ENCODE assay signal across 11 cellular contexts in genomic region chr10:95474228-95475002, GRCh38.
DNase-seq lines count a peak whose midpoint lies in the region; ATAC-seq and TF ChIP-seq lines count a peak whose summit lies in the region.
"Had no signal": no experiment of that assay in that cellular context is flagged by ENCODE, and none has a peak within 500 bp of the region (broad histone marks: within the 10 kb centered on the region; RNA-seq: fewer than 3 reads in every experiment).

No MANE protein-coding gene starts in this region.

- H3K27ac ChIP-seq in breast epithelium (peak overlapping the region; percentile 91), iPS-20b (ENCODE audit: low read length) (no peak overlapping the region), subcutaneous abdominal adipose tissue (ENCODE audit: low read depth, low read length) (peak overlapping the region; percentile 44), trophoblast cell (ENCODE audit: low read depth, low read length) (no peak overlapping the region)

- no peak overlapping the region for H2BK12ac ChIP-seq in trophoblast cell (ENCODE audit: low read length)

- DNase-seq in M059J (ENCODE audit: low read depth) (peak; percentile 25), breast epithelium (ENCODE audit: low spot score in 2 of 2) (peak in 1 of 2 donors; percentile 48), globus pallidus (ENCODE audit: low spot score) (no peak), NCI-H446 (lab: John Stamatoyannopoulos, UW) (no peak), trophoblast cell (no peak)
- DNase-seq in activated naive CD8-positive, alpha-beta T cell treated with anti-CD3 and anti-CD28 coated beads, Interleukin-2, amount 50 U/mL, for 24 hours, result no peak
- DNase-seq: T-helper 17 cell had no signal

- H4K8ac ChIP-seq in trophoblast cell (ENCODE audit: low read depth, low read length), result no peak overlapping the region

- H3K36me3 ChIP-seq in breast epithelium (no peaks in the 10 kb centered on the region), iPS-20b (ENCODE audit: insufficient read depth, low read depth, low read length) (no peaks in the 10 kb centered on the region), subcutaneous abdominal adipose tissue (ENCODE audit: control insufficient read depth in 5 of 5, insufficient read depth in 5 of 5, low read length in 5 of 5) (no peaks in the 10 kb centered on the region), trophoblast cell (ENCODE audit: control insufficient read depth in 1 of 2, insufficient read depth in 2 of 2, low read length in 2 of 2) (no peaks in the 10 kb centered on the region)

- no peak overlapping the region for H3K4ac ChIP-seq in trophoblast cell (ENCODE audit: low read depth, low read length)

- no peak overlapping the region for H3K23ac ChIP-seq in trophoblast cell (ENCODE audit: low read length)

- no peak overlapping the region for H4K91ac ChIP-seq in trophoblast cell (ENCODE audit: low read depth, low read length)

- no peaks in the 10 kb centered on the region for H3K9me3 ChIP-seq in breast epithelium
- no peaks in the 10 kb centered on the region for H3K9me3 ChIP-seq in iPS-20b (ENCODE audit: insufficient read depth, low read depth, low read length)
- H3K9me3 ChIP-seq in subcutaneous abdominal adipose tissue (ENCODE audit: control insufficient read depth in 5 of 5, low read length in 5 of 5), result no peaks in the 10 kb centered on the region
- H3K9me3 ChIP-seq in trophoblast cell (ENCODE audit: insufficient read depth, low read depth, low read length), result no peaks in the 10 kb centered on the region

- H3K27me3 ChIP-seq in breast epithelium (no peaks in the 10 kb centered on the region), iPS-20b (ENCODE audit: insufficient read depth, low read length) (no peaks in the 10 kb centered on the region), subcutaneous abdominal adipose tissue (ENCODE audit: control insufficient read depth in 5 of 5, insufficient read depth in 4 of 5, low read length in 5 of 5) (no peaks in the 10 kb centered on the region), trophoblast cell (ENCODE audit: insufficient read depth, low read length) (no peaks in the 10 kb centered on the region)

- no peak for TF ChIP-seq POLR2A in breast epithelium (IDR thresholded peaks at IDR 0.05)

- no peak overlapping the region for H3K14ac ChIP-seq in trophoblast cell (ENCODE audit: low read length)

- no peak overlapping the region for H2BK120ac ChIP-seq in trophoblast cell (ENCODE audit: insufficient read depth, low read length, poor library complexity)

- H3K36me3 Mint-ChIP-seq in activated naive CD8-positive, alpha-beta T cell treated with anti-CD3 and anti-CD28 coated beads, Interleukin-2, amount 50 U/mL, for 24 hours (ENCODE audit: low read depth), result no peaks in the 10 kb centered on the region
- H3K36me3 Mint-ChIP-seq: activated naive CD8-positive, alpha-beta T cell had no signal

- WGBS in trophoblast cell (ENCODE audit: extremely low coverage, insufficient coverage, insufficient read length), result no CpG with 5 or more reads among the region's 7 CpGs

- no peaks in the 10 kb centered on the region for H3K4me1 Mint-ChIP-seq in activated naive CD8-positive, alpha-beta T cell treated with anti-CD3 and anti-CD28 coated beads, Interleukin-2, amount 50 U/mL, for 24 hours

- H3K79me1 ChIP-seq in trophoblast cell (ENCODE audit: low read length), result no peaks in the 10 kb centered on the region

- no peaks in the 10 kb centered on the region for H3K79me2 ChIP-seq in trophoblast cell (ENCODE audit: control insufficient read depth, insufficient read depth, low read length, poor library complexity)

- no peak overlapping the region for H3K27ac Mint-ChIP-seq in activated naive CD8-positive, alpha-beta T cell treated with anti-CD3 and anti-CD28 coated beads, Interleukin-2, amount 50 U/mL, for 24 hours
- H3K27ac Mint-ChIP-seq: activated naive CD8-positive, alpha-beta T cell; T-helper 17 cell had no signal

- no peak overlapping the region for H2AK5ac ChIP-seq in trophoblast cell (ENCODE audit: low read length)

- peaks cover 1% of the 10 kb centered on the region for H3K27me3 Mint-ChIP-seq in activated naive CD8-positive, alpha-beta T cell treated with anti-CD3 and anti-CD28 coated beads, Interleukin-2, amount 50 U/mL, for 24 hours

- H3K4me1 ChIP-seq in breast epithelium (peaks cover 0 to 18% of the 10 kb centered on the region in 2 donors), iPS-20b (ENCODE audit: insufficient read depth, low read length) (peaks cover 46% of the 10 kb centered on the region), subcutaneous abdominal adipose tissue (ENCODE audit: control insufficient read depth in 5 of 5, insufficient read depth in 5 of 5, low read length in 5 of 5) (peaks cover 3 to 54% (median 15%) of the 10 kb centered on the region in 5 donors), trophoblast cell (ENCODE audit: control insufficient read depth in 1 of 2, insufficient read depth in 2 of 2, low read length in 2 of 2) (peaks cover 0 to 4% of the 10 kb centered on the region in 2 experiments)

- peak; percentile 14 to 44 (median 20) for TF ChIP-seq CTCF in breast epithelium (IDR thresholded peaks at IDR 0.05)

- H3K18ac ChIP-seq in trophoblast cell (ENCODE audit: low read length), result no peak overlapping the region

- H3K9ac ChIP-seq in iPS-20b (ENCODE audit: low read depth, low read length) (peak overlapping the region; percentile 21; the same call in 1 of the 2 replicates), subcutaneous abdominal adipose tissue (ENCODE audit: low read length in 5 of 5) (no peak overlapping the region), trophoblast cell (ENCODE audit: low read length) (no peak overlapping the region)

- no peak overlapping the region for H3K4me2 ChIP-seq in trophoblast cell (ENCODE audit: low read length)

- no peak overlapping the region for H2BK5ac ChIP-seq in trophoblast cell (ENCODE audit: low read depth, low read length, poor library complexity)

- H3K4me3 Mint-ChIP-seq in activated naive CD8-positive, alpha-beta T cell treated with anti-CD3 and anti-CD28 coated beads, Interleukin-2, amount 50 U/mL, for 24 hours, result no peak overlapping the region
- H3K4me3 Mint-ChIP-seq: activated naive CD8-positive, alpha-beta T cell; T-helper 17 cell had no signal

- no peak for ATAC-seq in activated naive CD8-positive, alpha-beta T cell treated with anti-CD3 and anti-CD28 coated beads, Interleukin-2, amount 50 U/mL, for 24 hours
- ATAC-seq: K562, T-helper 17 cell had no signal

- H3K9me3 Mint-ChIP-seq in activated naive CD8-positive, alpha-beta T cell treated with anti-CD3 and anti-CD28 coated beads, Interleukin-2, amount 50 U/mL, for 24 hours, result no peaks in the 10 kb centered on the region

- no peak overlapping the region for H4K12ac ChIP-seq in trophoblast cell (ENCODE audit: low read depth, low read length)

- H2AFZ ChIP-seq in trophoblast cell (ENCODE audit: insufficient read depth, low read length, poor library complexity), result no peak overlapping the region

- intact Hi-C loops in breast epithelium (cut with DNase I; ENCODE audit: low total_unique reads), result no loop called here

- no peak overlapping the region for H3K4me3 ChIP-seq in breast epithelium
- H3K4me3 ChIP-seq in iPS-20b (ENCODE audit: low read length), result no peak overlapping the region; the same call in 1 of the 2 replicates
- no peak overlapping the region for H3K4me3 ChIP-seq in subcutaneous abdominal adipose tissue (ENCODE audit: low read depth in 1 of 5, low read length in 5 of 5)
- no peak overlapping the region for H3K4me3 ChIP-seq in trophoblast cell (ENCODE audit: low read depth, low read length)
- H3K4me3 ChIP-seq: K562 had no signal

Comparison
In these comparisons a context has a peak if more than half of its experiments do, and no peak if none do; other contexts are left out.
1. H3K27ac ChIP-seq: peak in breast epithelium (2 of 2) and subcutaneous abdominal adipose tissue (single experiment); none in iPS-20b (single experiment) and trophoblast cell (single experiment).